In the genomic region with DNA sequence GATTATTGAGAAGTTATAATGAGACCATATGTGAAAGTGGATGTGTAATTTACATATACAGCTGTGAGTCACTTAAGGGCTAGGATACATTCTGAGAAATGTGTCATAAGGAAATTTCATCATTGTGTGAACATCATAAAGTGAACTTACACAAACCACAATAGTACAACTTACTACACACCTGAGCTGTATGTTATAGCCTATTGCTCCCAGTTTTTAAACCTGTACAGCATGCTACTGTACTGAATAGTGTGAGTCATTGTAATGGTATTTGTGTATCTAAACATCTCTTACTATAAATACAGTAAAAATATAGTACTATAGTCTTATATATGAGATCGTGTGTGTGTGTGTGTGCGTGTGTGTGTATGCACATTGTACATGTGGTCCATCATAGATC, we compare ENCODE assay signal across 34 cellular contexts.
DNase-seq lines count a peak whose midpoint lies in the region; ATAC-seq, FAIRE-seq and TF ChIP-seq lines count a peak whose summit lies in the region.
"Had no signal": no experiment of that assay in that cellular context is flagged by ENCODE, and none has a peak within 500 bp of the region (broad histone marks: within the 10 kb centered on the region; RNA-seq: fewer than 3 reads in every experiment).

No MANE protein-coding gene starts in this region.

- TF ChIP-seq RAD21 in HepG2 (CRISPR knock-in tag; IDR thresholded peaks at IDR 0.05) = no peak

- FAIRE-seq in HepG2 (lab: Jason Lieb, UNC) = no peak
- FAIRE-seq: A204.1, RCC 7860 had no signal

- H3K36me3 ChIP-seq in adipocyte (ENCODE audit: control insufficient read depth, insufficient read depth, low read length, severe bottlenecking) (no peaks in the 10 kb centered on the region), fibroblast of lung (ENCODE audit: control insufficient read depth, insufficient read depth, low read length) (no peaks in the 10 kb centered on the region), HepG2 (replicated peaks in 1 of 2; ENCODE audit: control insufficient read depth in 1 of 2, insufficient read depth in 2 of 2, low read length in 2 of 2) (no peaks in the 10 kb centered on the region)
- H3K36me3 ChIP-seq: neural progenitor cell, SJSA1, suprapubic skin, upper lobe of left lung had no signal

- peak; percentile 29 to 39 for ATAC-seq in activated T-cell treated with anti-CD3 and anti-CD28 coated beads, Interleukin-2, amount 50 U/mL, for 72 hours (replicated peaks in 1 of 2)
- no peak for ATAC-seq in HepG2
- ATAC-seq: left colon had no signal

- no peak for TF ChIP-seq POLR2A in HepG2 (IDR thresholded peaks at IDR 0.05; ENCODE audit: insufficient read depth in 1 of 2, low read depth in 2 of 2, low read length in 2 of 2)

- in situ Hi-C loops in HepG2 (cut with HindIII; ENCODE audit: extremely low pct_ligation_motif_present, low pct_unique_long_range_greater_than_20kb) = loop anchor here (25.0 kb wide), 1 partner anchor 853 kb away; no protein-coding TSS in a partner anchor

- H3K4me1 ChIP-seq in adipocyte (ENCODE audit: control insufficient read depth, insufficient read depth, low read length) = no peaks in the 10 kb centered on the region
- H3K4me1 ChIP-seq in fibroblast of lung (ENCODE audit: control insufficient read depth, extremely low read depth, insufficient read depth, low read length) = no peaks in the 10 kb centered on the region
- no peaks in the 10 kb centered on the region for H3K4me1 ChIP-seq in HepG2 (ENCODE audit: insufficient read depth, low read length)
- H3K4me1 ChIP-seq: neural progenitor cell, parathyroid adenoma, SJSA1, suprapubic skin, upper lobe of left lung had no signal

- H3K4me2 ChIP-seq in fibroblast of lung (ENCODE audit: extremely low read depth, insufficient read depth, low read length) (no peak overlapping the region), HepG2 (ENCODE audit: low read depth, low read length) (no peak overlapping the region)
- H3K4me2 ChIP-seq: neural progenitor cell, smooth muscle cell had no signal

- H3K9me3 ChIP-seq in adipocyte (ENCODE audit: control insufficient read depth, low read length) = no peaks in the 10 kb centered on the region
- H3K9me3 ChIP-seq in fibroblast of lung (ENCODE audit: control insufficient read depth, insufficient read depth, low read depth, low read length) = no peaks in the 10 kb centered on the region
- H3K9me3 ChIP-seq in HepG2 (ENCODE audit: low read length) = no peaks in the 10 kb centered on the region
- H3K9me3 ChIP-seq: SJSA1, suprapubic skin, upper lobe of left lung had no signal

- no peak overlapping the region for H3K27ac Mint-ChIP-seq in activated T-cell treated with anti-CD3 and anti-CD28 coated beads, Interleukin-2, amount 50 U/mL, for 72 hours
- H3K27ac Mint-ChIP-seq: activated naive CD8-positive, alpha-beta T cell; memory B cell; neural progenitor cell had no signal

- H3K4me3 ChIP-seq in adipocyte (ENCODE audit: low read length) (no peak overlapping the region), fibroblast of lung (replicated peaks in 1 of 4; ENCODE audit: control extremely low read depth in 1 of 4, insufficient read depth in 1 of 4, low read depth in 3 of 4, low read length in 4 of 4) (no peak overlapping the region), HepG2 (replicated peaks in 1 of 3; ENCODE audit: insufficient read depth in 1 of 3, low read depth in 2 of 3, low read length in 3 of 3) (no peak overlapping the region)
- H3K4me3 ChIP-seq: neural progenitor cell, SJSA1, smooth muscle cell, suprapubic skin, upper lobe of left lung had no signal

- H3K79me2 ChIP-seq in fibroblast of lung (ENCODE audit: control insufficient read depth, insufficient read depth, low read length) (no peaks in the 10 kb centered on the region), HepG2 (ENCODE audit: insufficient read depth, low read length) (no peaks in the 10 kb centered on the region)
- H3K79me2 ChIP-seq: parathyroid adenoma had no signal

- TF ChIP-seq CTCF in fibroblast of lung (conservative IDR thresholded peaks at IDR 0.05 in 1 of 2, IDR thresholded peaks at IDR 0.05 in 1 of 2; ENCODE audit: low read depth in 1 of 2, low read length in 2 of 2) (no peak), HepG2 (CRISPR knock-in tag; IDR thresholded peaks at IDR 0.05) (no peak)

- no TSS peak for BruUV-seq in HepG2 (replicated peaks; lab: Mats Ljungman, UMichigan)

- intact Hi-C loops in head of caudate nucleus (cut with DNase I) = no loop called here
- intact Hi-C loops in HepG2 (cut with micrococcal nuclease; ENCODE audit: unreplicated experiment) = no loop called here

- TF ChIP-seq EP300 in HepG2 (IDR thresholded peaks at IDR 0.05; ENCODE audit: low read depth in 2 of 2, low read length in 2 of 2) (no peak), HepG2 (CRISPR knock-in tag; IDR thresholded peaks at IDR 0.05; ENCODE audit: borderline replicate concordance) (no peak)

- H3K27me3 Mint-ChIP-seq in activated T-cell treated with anti-CD3 and anti-CD28 coated beads, Interleukin-2, amount 50 U/mL, for 72 hours (ENCODE audit: low read depth) = no peaks in the 10 kb centered on the region
- H3K27me3 Mint-ChIP-seq: activated naive CD8-positive, alpha-beta T cell; central memory CD8-positive, alpha-beta T cell; memory B cell had no signal

- POLR2A ChIA-PET in HepG2 (lab: Yijun Ruan, JAX) = no interaction called here

- H3K27me3 ChIP-seq in adipocyte (replicated peaks; ENCODE audit: control insufficient read depth, insufficient read depth, low read length) (no peaks in the 10 kb centered on the region), fibroblast of lung (ENCODE audit: control insufficient read depth, insufficient read depth, low read length) (no peaks in the 10 kb centered on the region), HepG2 (ENCODE audit: control insufficient read depth in 1 of 2, insufficient read depth in 2 of 2, low read length in 2 of 2) (no peaks in the 10 kb centered on the region)
- H3K27me3 ChIP-seq: neural progenitor cell, SJSA1, suprapubic skin, upper lobe of left lung had no signal

- H3K4me3 Mint-ChIP-seq in activated T-cell treated with anti-CD3 and anti-CD28 coated beads, Interleukin-2, amount 50 U/mL, for 72 hours = no peak overlapping the region
- H3K4me3 Mint-ChIP-seq: activated naive CD8-positive, alpha-beta T cell; central memory CD8-positive, alpha-beta T cell; H9; memory B cell; neural progenitor cell had no signal

- H3K36me3 Mint-ChIP-seq in activated T-cell treated with anti-CD3 and anti-CD28 coated beads, Interleukin-2, amount 50 U/mL, for 72 hours (ENCODE audit: insufficient read depth in 2 of 2) = no peaks in the 10 kb centered on the region
- H3K36me3 Mint-ChIP-seq: activated naive CD8-positive, alpha-beta T cell; memory B cell; neural progenitor cell had no signal

- DNase-seq in activated T-cell treated with anti-CD3 and anti-CD28 coated beads, Interleukin-2, amount 50 U/mL, for 72 hours = no peak
- no peak for DNase-seq in activated T-cell treated with anti-CD3 and anti-CD28 coated beads for 4 hours
- peak; percentile 18 for DNase-seq in adipocyte (ENCODE audit: low read depth)
- DNase-seq in fibroblast of lung (ENCODE audit: low read depth in 2 of 2) = peak; percentile 19 to 55
- no peak for DNase-seq in stimulated activated CD4-positive, alpha-beta T cell treated with anti-CD3 and anti-CD28 coated beads, Interleukin-4, amount 100 ng/mL, for 1 hour
- DNase-seq in dermis blood vessel endothelial cell = no peak
- no peak for DNase-seq in head of caudate nucleus
- no peak for DNase-seq in HepG2 (ENCODE audit: low spot score)
- DNase-seq: activated CD4-positive, alpha-beta T cell treated with anti-CD3 and anti-CD28 coated beads for 4 hours; aorta; H9; hypothalamus; Karpas-422; left colon; MV-4-11; NCI-H1436; NCI-H2081 treated with DMSO at 0.1 percent for 48 hours; NCI-H345; NCI-H748 treated with DMSO at 0.1 percent for 48 hours; stimulated activated naive CD4-positive, alpha-beta T cell treated with Interleukin-2 at 50 U/mL for 16 hours; T1000; upper lobe of left lung had no signal

- H3K27ac ChIP-seq in fibroblast of lung (ENCODE audit: insufficient read depth, low read length) (no peak overlapping the region), HepG2 (ENCODE audit: extremely low read length, insufficient read depth, low read length) (no peak overlapping the region)
- H3K27ac ChIP-seq: HL-60, neural progenitor cell, parathyroid adenoma, SJSA1, suprapubic skin, upper lobe of left lung, VCaP had no signal

- CTCF ChIA-PET in HepG2 (lab: Yijun Ruan, JAX; ENCODE audit: low intra/inter-chr PET ratio, low total read pairs) = no interaction called here

- 0% methylated on average over 2 of the region's 2 CpGs for WGBS in HepG2 (ENCODE audit: low lambda C conversion rate)

- no peak overlapping the region for H3K9ac ChIP-seq in adipocyte (ENCODE audit: low read length)
- H3K9ac ChIP-seq in fibroblast of lung (ENCODE audit: insufficient read depth, low read length) = no peak overlapping the region
- H3K9ac ChIP-seq in HepG2 (ENCODE audit: insufficient read depth, low read depth, low read length) = no peak overlapping the region
- H3K9ac ChIP-seq: neural progenitor cell, parathyroid adenoma had no signal

- no peaks in the 10 kb centered on the region for H3K4me1 Mint-ChIP-seq in activated T-cell treated with anti-CD3 and anti-CD28 coated beads, Interleukin-2, amount 50 U/mL, for 72 hours (ENCODE audit: low read depth)
- H3K4me1 Mint-ChIP-seq: central memory CD8-positive, alpha-beta T cell; memory B cell had no signal

- H2AFZ ChIP-seq in fibroblast of lung (ENCODE audit: low read length) (no peak overlapping the region), HepG2 (ENCODE audit: low read length) (no peak overlapping the region)
- H2AFZ ChIP-seq: neural progenitor cell, parathyroid adenoma had no signal

- H3K9me3 Mint-ChIP-seq in activated T-cell treated with anti-CD3 and anti-CD28 coated beads, Interleukin-2, amount 50 U/mL, for 72 hours = peaks cover 8 to 11% of the 10 kb centered on the region in 2 donors
- H3K9me3 Mint-ChIP-seq: H9, neural progenitor cell had no signal

- H4K20me1 ChIP-seq in fibroblast of lung (ENCODE audit: control insufficient read depth, extremely low read depth, insufficient read depth, low read length) (no peaks in the 10 kb centered on the region), HepG2 (ENCODE audit: insufficient read depth, low read length) (no peaks in the 10 kb centered on the region)

TF ChIP-seq in HepG2, 621 proteins besides CTCF, POLR2A, EP300 and RAD21 (continues in another document):
- TF ChIP-seq NR1H2 (CRISPR knock-in tag; IDR thresholded peaks at IDR 0.05; ENCODE audit: borderline replicate concordance, low read depth) (no peak), MAF1 (CRISPR knock-in tag; IDR thresholded peaks at IDR 0.05; ENCODE audit: borderline replicate concordance) (no peak)
- TF ChIP-seq, protein P1, sequence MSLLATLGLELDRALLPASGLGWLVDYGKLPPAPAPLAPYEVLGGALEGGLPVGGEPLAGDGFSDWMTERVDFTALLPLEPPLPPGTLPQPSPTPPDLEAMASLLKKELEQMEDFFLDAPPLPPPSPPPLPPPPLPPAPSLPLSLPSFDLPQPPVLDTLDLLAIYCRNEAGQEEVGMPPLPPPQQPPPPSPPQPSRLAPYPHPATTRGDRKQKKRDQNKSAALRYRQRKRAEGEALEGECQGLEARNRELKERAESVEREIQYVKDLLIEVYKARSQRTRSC (CRISPR knock-in tag; IDR thresholded peaks at IDR 0.05; ENCODE audit: low read depth) = no peak

Comparison
In these comparisons a context has a peak if more than half of its experiments do, and no peak if none do; other contexts are left out.
1. DNase-seq: peak in adipocyte (single experiment) and fibroblast of lung (2 of 2); none in activated T-cell treated with anti-CD3 and anti-CD28 coated beads, Interleukin-2, amount 50 U/mL, for 72 hours (0 of 2), activated T-cell treated with anti-CD3 and anti-CD28 coated beads for 4 hours (single experiment), stimulated activated CD4-positive, alpha-beta T cell treated with anti-CD3 and anti-CD28 coated beads, Interleukin-4, amount 100 ng/mL, for 1 hour (single experiment), dermis blood vessel endothelial cell (single experiment), head of caudate nucleus (0 of 42) and HepG2 (single experiment).